10 cellular contexts compared by ENCODE assay signal in the genomic region with DNA sequence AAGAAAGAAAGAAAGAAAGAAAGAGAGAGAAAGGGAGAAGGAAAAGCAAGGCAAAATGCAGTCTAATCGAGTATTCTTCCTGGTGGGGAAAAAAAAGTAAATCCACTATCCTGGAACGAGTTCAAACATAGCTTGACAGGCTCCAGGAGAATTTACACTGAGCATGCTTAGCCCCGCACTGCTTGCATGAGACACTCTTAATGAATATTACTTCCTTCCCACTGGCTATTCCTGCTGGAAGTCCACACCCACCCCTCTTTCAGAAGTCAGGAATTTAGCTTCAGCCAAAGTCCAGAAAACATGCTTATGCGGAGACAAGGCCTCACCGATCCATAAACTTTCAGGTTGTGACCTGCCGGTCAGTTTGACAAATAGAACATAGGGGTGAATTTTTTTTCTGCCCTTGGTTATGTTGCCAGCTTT.
A peak's percentile ranks its signal among the peaks of the same experiment; 100 is the strongest.
DNase-seq lines count a peak whose midpoint lies in the region; TF ChIP-seq lines count a peak whose summit lies in the region.
"Had no signal": no experiment of that assay in that cellular context is flagged by ENCODE, and none has a peak within 500 bp of the region (broad histone marks: within the 10 kb centered on the region; RNA-seq: fewer than 3 reads in every experiment).

No MANE protein-coding gene starts in this region.

- H3K9me3 ChIP-seq in fibroblast of lung (ENCODE audit: control insufficient read depth, insufficient read depth, low read depth, low read length) (no peaks in the 10 kb centered on the region), mesodermal cell (ENCODE audit: control insufficient read depth, low read length) (no peaks in the 10 kb centered on the region), vagina (no peaks in the 10 kb centered on the region), Peyer's patch (no peaks in the 10 kb centered on the region)

- WGBS in mesodermal cell (ENCODE audit: insufficient coverage in 2 of 2), 2 experiments = 71 to 73% methylated on average over 2 to 6 of the region's 6 CpGs

- no peak overlapping the region for H3K9ac ChIP-seq in fibroblast of lung (ENCODE audit: insufficient read depth, low read length)

- H3K4me3 ChIP-seq in fibroblast of lung (replicated peaks in 1 of 4; ENCODE audit: control extremely low read depth in 1 of 4, insufficient read depth in 1 of 4, low read depth in 3 of 4, low read length in 4 of 4) (peak overlapping the region; percentile 16 to 68 (median 45)), mesodermal cell (ENCODE audit: extremely low read depth, insufficient read depth, low read length, poor library complexity, severe bottlenecking) (no peak overlapping the region), vagina (peak overlapping the region in 1 of 2 donors; percentile 29), Peyer's patch (no peak overlapping the region)

- intact Hi-C loops in vagina (cut with DNase I) = no loop called here

- no peaks in the 10 kb centered on the region for H3K27me3 ChIP-seq in fibroblast of lung (ENCODE audit: control insufficient read depth, insufficient read depth, low read length)
- no peaks in the 10 kb centered on the region for H3K27me3 ChIP-seq in vagina
- no peaks in the 10 kb centered on the region for H3K27me3 ChIP-seq in Peyer's patch

- no peaks in the 10 kb centered on the region for H3K4me1 ChIP-seq in fibroblast of lung (ENCODE audit: control insufficient read depth, extremely low read depth, insufficient read depth, low read length)
- H3K4me1 ChIP-seq in mesodermal cell (ENCODE audit: control insufficient read depth, insufficient read depth, low read length, poor library complexity, severe bottlenecking) = no peaks in the 10 kb centered on the region
- peaks cover 10% of the 10 kb centered on the region for H3K4me1 ChIP-seq in vagina
- H3K4me1 ChIP-seq in Peyer's patch = no peaks in the 10 kb centered on the region

- POLR2A ChIA-PET in RWPE1 (lab: Yijun Ruan, JAX; ENCODE audit: low non-redundant PET) = no interaction called here

- CTCF ChIA-PET in RWPE1 (lab: Yijun Ruan, JAX) = interaction anchor here (0.8 to 1.0 kb wide), 2 partner anchors 73 to 137 kb away, joined by 3 read pairs; no protein-coding TSS in a partner anchor

- no peaks in the 10 kb centered on the region for H3K36me3 ChIP-seq in fibroblast of lung (ENCODE audit: control insufficient read depth, insufficient read depth, low read length)
- H3K36me3 ChIP-seq in mesodermal cell (ENCODE audit: control insufficient read depth, insufficient read depth, low read length) = no peaks in the 10 kb centered on the region
- no peaks in the 10 kb centered on the region for H3K36me3 ChIP-seq in vagina
- H3K36me3 ChIP-seq in Peyer's patch = no peaks in the 10 kb centered on the region

- H3K27ac ChIP-seq in RWPE1 (no peak overlapping the region), fibroblast of lung (ENCODE audit: insufficient read depth, low read length) (no peak overlapping the region), mesodermal cell (ENCODE audit: low read depth, low read length, severe bottlenecking) (peak overlapping the region; percentile 12), vagina (peak overlapping the region; percentile 26), Peyer's patch (peak overlapping the region in 1 of 4 donors; percentile 13)

- peak; percentile 70 for DNase-seq in RWPE1 (ENCODE audit: low spot score)
- peak; percentile 83 to 85 for DNase-seq in fibroblast of lung (ENCODE audit: low read depth in 2 of 2)
- no peak for DNase-seq in vagina (ENCODE audit: extremely low spot score in 2 of 2)
- no peak for DNase-seq in germinal center (ENCODE audit: low spot score)
- DNase-seq in Peyer's patch = no peak
- no peak for DNase-seq in SIG-M5 treated with dmso at 0.1 percent for 504 hours (lab: John Stamatoyannopoulos, UW; ENCODE audit: unreplicated experiment)
- DNase-seq: GF-D8, naive B cell, T1000 had no signal

- TF ChIP-seq CTCF in RWPE1 (conservative IDR thresholded peaks at IDR 0.05; ENCODE audit: low read depth) (no peak), fibroblast of lung (conservative IDR thresholded peaks at IDR 0.05 in 1 of 2, IDR thresholded peaks at IDR 0.05 in 1 of 2; ENCODE audit: low read depth in 1 of 2, low read length in 2 of 2) (no peak), vagina (IDR thresholded peaks at IDR 0.05) (no peak), Peyer's patch (IDR thresholded peaks at IDR 0.05) (no peak)

- TF ChIP-seq POLR2A in vagina (IDR thresholded peaks at IDR 0.05) (no peak), Peyer's patch (IDR thresholded peaks at IDR 0.05) (no peak)

- H2AFZ ChIP-seq in fibroblast of lung (ENCODE audit: low read length) = peak overlapping the region; percentile 9

- peaks cover 12% of the 10 kb centered on the region for H3K79me2 ChIP-seq in fibroblast of lung (ENCODE audit: control insufficient read depth, insufficient read depth, low read length)

- peak overlapping the region; percentile 33 for H3K4me2 ChIP-seq in fibroblast of lung (ENCODE audit: extremely low read depth, insufficient read depth, low read length)

- H4K20me1 ChIP-seq in fibroblast of lung (ENCODE audit: control insufficient read depth, extremely low read depth, insufficient read depth, low read length) = no peaks in the 10 kb centered on the region

Comparison
In these comparisons a context has a peak if more than half of its experiments do, and no peak if none do; other contexts are left out.
1. DNase-seq: peak in RWPE1 (single experiment) and fibroblast of lung (2 of 2); none in vagina (0 of 2), germinal center (single experiment), Peyer's patch (0 of 3) and SIG-M5 treated with dmso at 0.1 percent for 504 hours (single experiment).
2. H3K27ac ChIP-seq: peak in mesodermal cell (single experiment) and vagina (single experiment); none in RWPE1 (single experiment) and fibroblast of lung (single experiment).
3. H3K4me3 ChIP-seq: peak in fibroblast of lung (4 of 4); none in mesodermal cell (single experiment) and Peyer's patch (0 of 4).